ENCODE assay signal across 8 cellular contexts in the genomic region with DNA sequence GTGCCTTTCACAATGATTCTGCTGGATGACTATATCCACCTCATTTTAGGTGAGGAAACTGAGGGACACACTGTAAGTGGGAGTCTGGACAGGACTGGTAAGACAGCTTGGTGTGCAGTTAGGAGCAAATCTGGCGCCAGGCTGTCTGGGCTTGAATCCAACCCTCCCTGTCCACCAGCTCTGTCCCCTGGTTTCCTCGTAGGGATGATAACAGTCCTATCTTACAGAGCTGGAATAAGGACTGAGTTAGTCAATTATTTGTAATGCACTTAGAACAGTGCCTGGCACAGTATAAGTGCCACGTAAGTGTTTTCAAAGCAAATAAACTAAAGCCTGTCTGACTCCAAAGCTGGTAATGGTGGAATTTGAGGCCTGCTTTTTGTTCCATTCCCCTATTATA.
DNase-seq lines count a peak whose midpoint lies in the region; ATAC-seq and TF ChIP-seq lines count a peak whose summit lies in the region.
"Had no signal": no experiment of that assay in that cellular context is flagged by ENCODE, and none has a peak within 500 bp of the region (broad histone marks: within the 10 kb centered on the region; RNA-seq: fewer than 3 reads in every experiment).

No MANE protein-coding gene starts in this region.

- no peak for TF ChIP-seq EP300 in stomach (IDR thresholded peaks at IDR 0.05)

- peaks cover 6 to 53% (median 39%) of the 10 kb centered on the region in 4 donors for H3K4me1 ChIP-seq in stomach

- DNase-seq in G401 (ENCODE audit: low spot score) (peak; percentile 84), NCI-H748 treated with DMSO at 0.1 percent for 48 hours (lab: John Stamatoyannopoulos, UW) (peak; percentile 63), left cardiac atrium (peak; percentile 70), stomach (peak; percentile 64), HCEC 1CT (no peak)
- DNase-seq: activated T-cell treated with anti-CD3 and anti-CD28 coated beads, Interleukin-2, amount 50 U/mL, for 48 hours had no signal

- intact Hi-C loops in left cardiac atrium (cut with DNase I), result no loop called here
- intact Hi-C loops in stomach (cut with DNase I; ENCODE audit: low total_unique reads), result no loop called here

- H3K9me3 ChIP-seq in stomach, result peaks cover 0 to 3% (median 0%) of the 10 kb centered on the region in 4 donors

- H3K36me3 ChIP-seq in stomach, result no peaks in the 10 kb centered on the region

- H3K27me3 ChIP-seq in stomach, result peaks cover 0 to 27% (median 9%) of the 10 kb centered on the region in 3 donors

- TF ChIP-seq CTCF in stomach (IDR thresholded peaks at IDR 0.05), result no peak

- H3K27ac ChIP-seq in stomach, result peak overlapping the region; percentile 4 to 79 (median 62)

- in situ Hi-C loops in G401 (cut with HindIII; ENCODE audit: low sequenced_read_pairs), result no loop called here

- ATAC-seq in left cardiac atrium (peak in 1 of 2 donors; percentile 17), GM18907 (IDR thresholded peaks at IDR 0.05; ENCODE audit: unreplicated experiment) (no peak), GM18502 (IDR thresholded peaks at IDR 0.05; ENCODE audit: poor library complexity, unreplicated experiment) (no peak)

- no peak overlapping the region for H3K4me3 ChIP-seq in stomach

- 25 to 71% (median 32%) methylated on average over 3 of the region's 3 CpGs for WGBS in stomach, 5 donors

- TF ChIP-seq POLR2A in stomach (IDR thresholded peaks at IDR 0.05), result no peak
